Comparison of ENCODE assay signal across 15 cellular contexts in the genomic region with DNA sequence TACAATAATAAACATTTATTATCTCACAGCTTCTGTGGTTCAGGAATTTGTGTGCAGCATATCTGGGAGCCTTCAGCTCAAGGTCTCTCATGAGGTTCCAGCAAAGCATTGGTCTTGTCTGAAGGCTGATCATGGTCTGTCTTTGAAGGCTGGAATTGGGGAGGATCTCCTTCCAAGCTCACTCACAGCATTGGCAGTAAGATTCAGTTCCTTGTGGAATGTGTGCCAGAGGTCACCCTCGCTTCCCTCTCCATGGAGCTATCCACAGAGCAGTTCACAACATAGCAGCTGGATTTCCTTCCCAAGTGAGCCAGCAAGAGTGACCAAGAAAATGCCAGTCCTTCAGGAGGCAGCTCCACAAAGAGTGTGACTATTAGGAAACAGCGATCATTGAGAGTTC.
DNase-seq lines count a peak whose midpoint lies in the region; ATAC-seq and TF ChIP-seq lines count a peak whose summit lies in the region.
"Had no signal": no experiment of that assay in that cellular context is flagged by ENCODE, and none has a peak within 500 bp of the region (broad histone marks: within the 10 kb centered on the region; RNA-seq: fewer than 3 reads in every experiment).

No MANE protein-coding gene starts in this region.

- no peak for ATAC-seq in PC-3
- ATAC-seq in HG03342 (IDR thresholded peaks at IDR 0.05; ENCODE audit: unreplicated experiment): no peak

- H4K20me1 ChIP-seq in PC-3 (ENCODE audit: low read length): no peaks in the 10 kb centered on the region

- no peak overlapping the region for H3K27ac Mint-ChIP-seq in progenitor cell of endocrine pancreas
- H3K27ac Mint-ChIP-seq: CD4-positive, alpha-beta memory T cell had no signal

- H3F3A ChIP-seq in PC-3 (ENCODE audit: low read length, unreplicated experiment): no peaks in the 10 kb centered on the region

- TF ChIP-seq CTCF in PC-3 (conservative IDR thresholded peaks at IDR 0.05; ENCODE audit: low read depth, low read length) (no peak), testis (IDR thresholded peaks at IDR 0.05) (no peak), progenitor cell of endocrine pancreas (IDR thresholded peaks at IDR 0.05; ENCODE audit: unreplicated experiment) (no peak)

- H3K4me3 Mint-ChIP-seq in progenitor cell of endocrine pancreas (ENCODE audit: low read depth): no peak overlapping the region
- H3K4me3 Mint-ChIP-seq: CD4-positive, alpha-beta memory T cell had no signal

- no TSS peak for BruUV-seq in PC-3 (replicated peaks; lab: Mats Ljungman, UMichigan)

- H3K9ac ChIP-seq in PC-3 (ENCODE audit: low read length): no peak overlapping the region

- no peaks in the 10 kb centered on the region for H3K9me2 ChIP-seq in PC-3 (replicated peaks; ENCODE audit: low read length)

- H3K27me3 ChIP-seq in PC-3 (ENCODE audit: low read length): 0 out of 2 replicates have a peak, but pooled peaks cover 6% of the 10 kb centered on the region
- H3K27me3 ChIP-seq in testis: no peaks in the 10 kb centered on the region

- intact Hi-C loops in PC-3 (cut with micrococcal nuclease) (no loop called here), testis (cut with DNase I; ENCODE audit: low total_unique reads) (no loop called here)

- no peaks in the 10 kb centered on the region for H3K79me2 ChIP-seq in PC-3 (ENCODE audit: low read length)

- POLR2A ChIA-PET in PC-3 (lab: Charles Lee; ENCODE audit: unreplicated experiment): no interaction called here

- H2AFZ ChIP-seq in PC-3 (ENCODE audit: low read length): no peak overlapping the region

- no peak overlapping the region for H3K4me3 ChIP-seq in PC-3 (ENCODE audit: low read length)
- no peak overlapping the region for H3K4me3 ChIP-seq in testis

- 61 to 88% methylated on average over 2 of the region's 2 CpGs for WGBS in testis, 2 donors

- H3K9me3 Mint-ChIP-seq in progenitor cell of endocrine pancreas (ENCODE audit: low read depth): no peaks in the 10 kb centered on the region

- no peaks in the 10 kb centered on the region for H3K36me3 Mint-ChIP-seq in progenitor cell of endocrine pancreas (ENCODE audit: insufficient read depth)
- H3K36me3 Mint-ChIP-seq: CD4-positive, alpha-beta memory T cell had no signal

- DNase-seq in PC-3: peak; percentile 7
- DNase-seq in iris pigment epithelial cell (ENCODE audit: low read depth): peak; percentile 14
- DNase-seq in testis: peak; percentile 53
- no peak for DNase-seq in progenitor cell of endocrine pancreas (ENCODE audit: low spot score, unreplicated experiment)
- DNase-seq in activated T-cell treated with anti-CD3 and anti-CD28 coated beads for 4 hours: no peak
- DNase-seq: C1 segment of cervical spinal cord; Calu3; CD4-positive, alpha-beta memory T cell; COR-L47; DMS53; DMS79 treated with DMSO at 0.1 percent for 48 hours; GOT3; H7; HCEC 1CT had no signal

- H3K4me1 ChIP-seq in PC-3 (ENCODE audit: insufficient read depth, low read length) (peaks cover 16% of the 10 kb centered on the region), testis (no peaks in the 10 kb centered on the region)

- peaks cover 7% of the 10 kb centered on the region for H3K4me1 Mint-ChIP-seq in progenitor cell of endocrine pancreas (ENCODE audit: low read depth)
- H3K4me1 Mint-ChIP-seq: CD4-positive, alpha-beta memory T cell had no signal

- H3K36me3 ChIP-seq in PC-3 (ENCODE audit: low read depth, low read length) (no peaks in the 10 kb centered on the region), testis (ENCODE audit: low read depth, missing control alignments) (no peaks in the 10 kb centered on the region)

- H3K27me3 Mint-ChIP-seq in progenitor cell of endocrine pancreas: peaks cover 2% of the 10 kb centered on the region
- H3K27me3 Mint-ChIP-seq: CD4-positive, alpha-beta memory T cell had no signal

- no peak overlapping the region for H3K4me2 ChIP-seq in PC-3 (ENCODE audit: low read length)

- CTCF ChIA-PET in PC-3 (lab: Charles Lee): no interaction called here

- H3K27ac ChIP-seq in PC-3 (ENCODE audit: low read length) (no peak overlapping the region), testis (no peak overlapping the region)

- H3K9me3 ChIP-seq in PC-3 (ENCODE audit: low read length) (no peaks in the 10 kb centered on the region), testis (no peaks in the 10 kb centered on the region)

- no peak for TF ChIP-seq POLR2A in testis (IDR thresholded peaks at IDR 0.05)

Comparison
In these comparisons a context has a peak if more than half of its experiments do, and no peak if none do; other contexts are left out.
1. DNase-seq: peak in PC-3 (single experiment), iris pigment epithelial cell (single experiment) and testis (single experiment); none in progenitor cell of endocrine pancreas (single experiment) and activated T-cell treated with anti-CD3 and anti-CD28 coated beads for 4 hours (single experiment).